Comparison of ENCODE assay signal across 21 cellular contexts in the genomic region with DNA sequence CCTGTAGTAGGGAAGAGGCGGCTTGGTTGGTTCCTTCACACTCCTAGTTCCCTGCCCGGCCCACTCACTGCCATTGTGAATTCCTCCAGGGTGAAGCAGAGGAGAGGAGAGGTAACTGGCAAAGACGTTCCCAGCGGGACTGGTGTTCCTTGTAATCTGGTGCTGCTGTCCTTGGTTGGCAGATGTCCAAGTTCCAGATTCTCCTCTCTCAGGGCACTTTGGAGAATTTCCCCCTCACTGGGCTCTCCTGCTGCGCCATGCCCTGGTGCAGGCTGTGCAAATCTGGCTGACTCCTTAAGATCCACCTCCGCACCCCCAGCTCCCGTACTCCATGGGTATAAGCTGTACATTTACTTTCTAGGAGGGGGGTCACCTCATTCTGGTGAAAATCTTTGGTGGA. TPM values are rescaled to one million over a fixed set of nuclear protein-coding genes. Genes with fewer than 3 reads are reported as not detected.
DNase-seq lines count a peak whose midpoint lies in the region; ATAC-seq and TF ChIP-seq lines count a peak whose summit lies in the region.
"Had no signal": no experiment of that assay in that cellular context is flagged by ENCODE, and none has a peak within 500 bp of the region (broad histone marks: within the 10 kb centered on the region; RNA-seq: fewer than 3 reads in every experiment).

No MANE protein-coding gene starts in this region.

- no peaks in the 10 kb centered on the region for H3K27me3 ChIP-seq in heart right ventricle
- no peaks in the 10 kb centered on the region for H3K27me3 ChIP-seq in GM23338 (ENCODE audit: insufficient read depth)
- H3K27me3 ChIP-seq: MG63 had no signal

- peak overlapping the region in 9 of 10 donors; percentile 10 to 90 (median 48) for H3K27ac ChIP-seq in heart right ventricle
- peak overlapping the region; percentile 61 for H3K27ac ChIP-seq in VCaP
- no peak overlapping the region for H3K27ac ChIP-seq in GM23338 (ENCODE audit: low read depth)
- H3K27ac ChIP-seq: 22Rv1 had no signal

- H3K4me1 Mint-ChIP-seq in GM23338 = peaks cover 15% of the 10 kb centered on the region
- H3K4me1 Mint-ChIP-seq: CD14-positive monocyte, IgD-negative memory B cell had no signal

- no peak overlapping the region for H3K4me2 ChIP-seq in GM23338

- peak; percentile 2 for DNase-seq in DMS 273 (lab: John Stamatoyannopoulos, UW; ENCODE audit: unreplicated experiment)
- DNase-seq in DMS 273 treated with DMSO at 0.1 percent for 48 hours (lab: John Stamatoyannopoulos, UW) = no peak
- no peak for DNase-seq in heart right ventricle
- DNase-seq in Right ventricle myocardium inferior (ENCODE audit: missing footprints) = no peak
- peak; percentile 65 for DNase-seq in kidney tubule cell (ENCODE audit: low spot score)
- no peak for DNase-seq in GM23338 (ENCODE audit: low spot score)
- DNase-seq in cerebellar cortex (ENCODE audit: low spot score) = no peak
- DNase-seq: DMS79, Kasumi-1, MG63, NCI-H1417, NCI-H1694 treated with DMSO at 0.1 percent for 48 hours, NCI-H2081 treated with DMSO at 0.1 percent for 48 hours, NCI-H2227 treated with DMSO at 0.1 percent for 48 hours, NCI-H510A, NCI-H748 treated with DMSO at 0.1 percent for 48 hours had no signal

- no peaks in the 10 kb centered on the region; the same call in 1 of the 2 replicates for H3K9me2 ChIP-seq in GM23338 (ENCODE audit: insufficient read depth)

- 69 to 77% methylated on average over 7 of the region's 7 CpGs for WGBS in heart right ventricle, 2 donors

- H3K9me3 ChIP-seq in heart right ventricle = no peaks in the 10 kb centered on the region
- H3K9me3 ChIP-seq: MG63 had no signal

- H3K27ac Mint-ChIP-seq in GM23338 = no peak overlapping the region
- H3K27ac Mint-ChIP-seq: CD14-positive monocyte, IgD-negative memory B cell had no signal

- no peak overlapping the region for H3K4me3 Mint-ChIP-seq in GM23338
- H3K4me3 Mint-ChIP-seq: CD14-positive monocyte, IgD-negative memory B cell had no signal

- no peaks in the 10 kb centered on the region for H3F3A ChIP-seq in GM23338 (replicated peaks; ENCODE audit: low read depth)

- no peaks in the 10 kb centered on the region; the same call in 1 of the 2 replicates for H4K20me1 ChIP-seq in GM23338 (replicated peaks; ENCODE audit: insufficient read depth)

- H3K79me2 ChIP-seq in GM23338 (replicated peaks; ENCODE audit: insufficient read depth) = no peaks in the 10 kb centered on the region

- H3K4me1 ChIP-seq in heart right ventricle (peaks cover 0 to 75% (median 34%) of the 10 kb centered on the region in 9 donors), GM23338 (ENCODE audit: insufficient read depth) (no peaks in the 10 kb centered on the region)

- H2AFZ ChIP-seq in GM23338 = no peak overlapping the region

- H3K4me3 ChIP-seq in heart right ventricle = no peak overlapping the region
- no peak overlapping the region for H3K4me3 ChIP-seq in GM23338
- H3K4me3 ChIP-seq: MG63 had no signal

- TF ChIP-seq CTCF in heart right ventricle (IDR thresholded peaks at IDR 0.05) = no peak
- TF ChIP-seq CTCF in VCaP (conservative IDR thresholded peaks at IDR 0.05) = no peak
- no peak for TF ChIP-seq CTCF in GM23338 (conservative IDR thresholded peaks at IDR 0.05; ENCODE audit: low read depth in 2 of 2)

- H3K36me3 Mint-ChIP-seq in GM23338 (ENCODE audit: low read depth) = peaks cover 13% of the 10 kb centered on the region; the same call in 2 of the 3 replicates
- H3K36me3 Mint-ChIP-seq: CD14-positive monocyte had no signal

- intact Hi-C loops in heart right ventricle (cut with DNase I) = no loop called here
- intact Hi-C loops in Right ventricle myocardium inferior (cut with DNase I) = loop anchor here (5.0 kb wide), 2 partner anchors 45 to 185 kb away; no protein-coding TSS in a partner anchor

- ATAC-seq in heart right ventricle (no peak), Right ventricle myocardium inferior (no peak), GM23338 (no peak)
- ATAC-seq: Panc1 had no signal

- peaks cover 0 to 14% (median 0%) of the 10 kb centered on the region in 9 donors for H3K36me3 ChIP-seq in heart right ventricle
- no peaks in the 10 kb centered on the region for H3K36me3 ChIP-seq in GM23338 (ENCODE audit: insufficient read depth)

- no peaks in the 10 kb centered on the region; the same call in 2 of the 3 replicates for H3K9me3 Mint-ChIP-seq in GM23338
- H3K9me3 Mint-ChIP-seq: IgD-negative memory B cell had no signal

- H3K27me3 Mint-ChIP-seq in GM23338 (ENCODE audit: insufficient read depth, low read depth, poor library complexity) = no peaks in the 10 kb centered on the region

TF ChIP-seq in GM23338, 12 proteins besides CTCF, POLR2A, EP300 and RAD21 (continues in another document):
- no peak for TF ChIP-seq NANOG (IDR thresholded peaks at IDR 0.05; ENCODE audit: borderline replicate concordance)
- TF ChIP-seq ZNF331 (CRISPR knock-in tag; IDR thresholded peaks at IDR 0.05; ENCODE audit: low read depth) = no peak
- TF ChIP-seq POLR2AphosphoS5 (IDR thresholded peaks at IDR 0.05; ENCODE audit: low read depth) = no peak
- TF ChIP-seq, protein P1, sequence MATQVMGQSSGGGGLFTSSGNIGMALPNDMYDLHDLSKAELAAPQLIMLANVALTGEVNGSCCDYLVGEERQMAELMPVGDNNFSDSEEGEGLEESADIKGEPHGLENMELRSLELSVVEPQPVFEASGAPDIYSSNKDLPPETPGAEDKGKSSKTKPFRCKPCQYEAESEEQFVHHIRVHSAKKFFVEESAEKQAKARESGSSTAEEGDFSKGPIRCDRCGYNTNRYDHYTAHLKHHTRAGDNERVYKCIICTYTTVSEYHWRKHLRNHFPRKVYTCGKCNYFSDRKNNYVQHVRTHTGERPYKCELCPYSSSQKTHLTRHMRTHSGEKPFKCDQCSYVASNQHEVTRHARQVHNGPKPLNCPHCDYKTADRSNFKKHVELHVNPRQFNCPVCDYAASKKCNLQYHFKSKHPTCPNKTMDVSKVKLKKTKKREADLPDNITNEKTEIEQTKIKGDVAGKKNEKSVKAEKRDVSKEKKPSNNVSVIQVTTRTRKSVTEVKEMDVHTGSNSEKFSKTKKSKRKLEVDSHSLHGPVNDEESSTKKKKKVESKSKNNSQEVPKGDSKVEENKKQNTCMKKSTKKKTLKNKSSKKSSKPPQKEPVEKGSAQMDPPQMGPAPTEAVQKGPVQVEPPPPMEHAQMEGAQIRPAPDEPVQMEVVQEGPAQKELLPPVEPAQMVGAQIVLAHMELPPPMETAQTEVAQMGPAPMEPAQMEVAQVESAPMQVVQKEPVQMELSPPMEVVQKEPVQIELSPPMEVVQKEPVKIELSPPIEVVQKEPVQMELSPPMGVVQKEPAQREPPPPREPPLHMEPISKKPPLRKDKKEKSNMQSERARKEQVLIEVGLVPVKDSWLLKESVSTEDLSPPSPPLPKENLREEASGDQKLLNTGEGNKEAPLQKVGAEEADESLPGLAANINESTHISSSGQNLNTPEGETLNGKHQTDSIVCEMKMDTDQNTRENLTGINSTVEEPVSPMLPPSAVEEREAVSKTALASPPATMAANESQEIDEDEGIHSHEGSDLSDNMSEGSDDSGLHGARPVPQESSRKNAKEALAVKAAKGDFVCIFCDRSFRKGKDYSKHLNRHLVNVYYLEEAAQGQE (IDR thresholded peaks at IDR 0.05; ENCODE audit: unreplicated experiment) = no peak
- no peak for TF ChIP-seq JUNB (IDR thresholded peaks at IDR 0.05; ENCODE audit: unreplicated experiment)
- TF ChIP-seq, protein P2, sequence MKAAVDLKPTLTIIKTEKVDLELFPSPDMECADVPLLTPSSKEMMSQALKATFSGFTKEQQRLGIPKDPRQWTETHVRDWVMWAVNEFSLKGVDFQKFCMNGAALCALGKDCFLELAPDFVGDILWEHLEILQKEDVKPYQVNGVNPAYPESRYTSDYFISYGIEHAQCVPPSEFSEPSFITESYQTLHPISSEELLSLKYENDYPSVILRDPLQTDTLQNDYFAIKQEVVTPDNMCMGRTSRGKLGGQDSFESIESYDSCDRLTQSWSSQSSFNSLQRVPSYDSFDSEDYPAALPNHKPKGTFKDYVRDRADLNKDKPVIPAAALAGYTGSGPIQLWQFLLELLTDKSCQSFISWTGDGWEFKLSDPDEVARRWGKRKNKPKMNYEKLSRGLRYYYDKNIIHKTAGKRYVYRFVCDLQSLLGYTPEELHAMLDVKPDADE (IDR thresholded peaks at IDR 0.05) = no peak
- no peak for TF ChIP-seq EZH2phosphoT487 (IDR thresholded peaks at IDR 0.05; ENCODE audit: unreplicated experiment)

RNA-seq across cellular contexts. Expression of a gene that starts 37.3 kb away (rescaled TPM):
- 100 to 1,000 TPM in 8 of 10 donors, 10 to 100 TPM in 2; 72.3 to 212 (median 170) TPM for total RNA-seq in heart right ventricle
- polyA plus RNA-seq in heart right ventricle = 10 to 100 TPM; 20.8 to 29.4 TPM
- 73.1 TPM for total RNA-seq in Right ventricle myocardium inferior
- total RNA-seq in GM23338 (2014; rRNA removed; shearing (Covaris generic)) = 7.2 and 7.4 TPM in 2 replicates
- polyA plus RNA-seq in GM23338 (2016; fragmentation: Nextera tagmentation; extraction: Ambion mirVana) = 0.99 and 2.0 TPM in 2 replicates
- polyA plus RNA-seq: CD14-positive monocyte, IgD-negative memory B cell had no signal

Comparison
In these comparisons a context has a peak if more than half of its experiments do, and no peak if none do; other contexts are left out.
1. DNase-seq: peak in DMS 273 (single experiment) and kidney tubule cell (single experiment); none in DMS 273 treated with DMSO at 0.1 percent for 48 hours (single experiment), heart right ventricle (0 of 2), Right ventricle myocardium inferior (single experiment), GM23338 (single experiment) and cerebellar cortex (single experiment).